ENCODE assay signal across 8 cellular contexts in the genomic region with DNA sequence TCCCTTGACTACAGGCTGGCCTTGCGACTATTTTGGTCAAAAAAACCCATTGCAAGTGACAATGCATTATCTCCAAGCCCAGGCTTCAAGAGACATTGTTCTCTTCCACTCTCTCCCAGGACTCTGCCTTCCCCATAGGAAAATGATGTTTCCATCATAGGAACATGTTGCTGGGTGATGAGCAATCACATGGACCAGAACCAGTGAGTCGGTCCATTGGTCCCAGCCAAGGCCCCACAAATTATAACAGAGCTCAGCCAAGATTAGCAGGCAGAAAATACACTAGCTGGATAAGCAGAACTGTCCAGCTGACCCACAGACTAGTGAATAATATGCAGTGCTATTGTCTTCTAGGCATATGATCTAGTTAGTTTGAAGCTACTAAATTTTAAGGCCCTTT.
"Had no signal": no experiment of that assay in that cellular context is flagged by ENCODE, and none has a peak within 500 bp of the region (broad histone marks: within the 10 kb centered on the region; RNA-seq: fewer than 3 reads in every experiment).

No MANE protein-coding gene starts in this region.

- H3K36me3 ChIP-seq: HAP-1 had no signal

- H3K27ac ChIP-seq: GM23248 had no signal

- H3K9me3 ChIP-seq: HAP-1 had no signal

- DNase-seq: GM23248, GOT3, H7, HFFc6, IMR-90 had no signal

- H3K4me1 ChIP-seq: HAP-1 had no signal

- ATAC-seq: HCT116, K562 had no signal

- H3K4me3 ChIP-seq: GM23248, HAP-1, K562 had no signal
